In the genomic region with DNA sequence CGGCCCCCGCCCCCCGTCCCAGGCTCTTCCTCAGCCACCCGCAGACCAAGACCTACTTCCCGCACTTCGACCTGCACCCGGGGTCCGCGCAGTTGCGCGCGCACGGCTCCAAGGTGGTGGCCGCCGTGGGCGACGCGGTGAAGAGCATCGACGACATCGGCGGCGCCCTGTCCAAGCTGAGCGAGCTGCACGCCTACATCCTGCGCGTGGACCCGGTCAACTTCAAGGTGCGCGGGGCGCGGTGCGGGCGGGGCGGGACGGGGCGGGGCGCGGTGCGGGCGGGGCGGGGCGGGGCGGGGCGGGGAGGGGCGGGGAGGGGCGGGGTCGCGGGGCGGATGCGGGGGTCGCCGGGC, we compare ENCODE assay signal across 9 cellular contexts. TPM values are rescaled to one million over a fixed set of nuclear protein-coding genes. Genes with fewer than 3 reads are reported as not detected.
DNase-seq lines count a peak whose midpoint lies in the region; ATAC-seq, FAIRE-seq and TF ChIP-seq lines count a peak whose summit lies in the region.
"Not testable (repeated sequence)": the region's sequence is repeated elsewhere in the genome, so short reads cannot be mapped to it uniquely, and the experiment has no call there.
"Had no signal": no experiment of that assay in that cellular context is flagged by ENCODE, and none has a peak within 500 bp of the region (broad histone marks: within the 10 kb centered on the region; RNA-seq: fewer than 3 reads in every experiment).

No MANE protein-coding gene starts in this region.

- no CpG with 5 or more reads among the region's 53 CpGs for WGBS in A549 (ENCODE audit: missing lambda C conversion rate)

- H3K27ac Mint-ChIP-seq in T-cell; activated T-cell treated with anti-CD3 and anti-CD28 coated beads, Interleukin-2, amount 50 U/mL, for 72 hours; central memory CD8-positive, alpha-beta T cell (ENCODE audit: low read depth); memory B cell; stimulated activated naive B cell treated with anti-CD40 and anti-IgM and Interleukin-4, amounts not matched to agents 10 μg/mL and 1 μg/mL and 100 μg/mL, for 72 hours: not testable (repeated sequence)

- not testable (repeated sequence) for H3K4me1 ChIP-seq in A549

- POLR2A ChIA-PET in A549 (lab: Yijun Ruan, JAX); T-cell (lab: Charles Lee): not testable (repeated sequence)

- not testable (repeated sequence) for FAIRE-seq in A549 (lab: Jason Lieb, UNC)
- FAIRE-seq in GM19239 (lab: Jason Lieb, UNC): peak; percentile 45

- H3K27me3 Mint-ChIP-seq in T-cell (peaks cover 11 to 38% of the 10 kb centered on the region in 2 donors), memory B cell (peaks cover 19% of the 10 kb centered on the region)
- H3K27me3 Mint-ChIP-seq in activated T-cell treated with anti-CD3 and anti-CD28 coated beads, Interleukin-2, amount 50 U/mL, for 72 hours (ENCODE audit: low read depth): peaks cover 40% of the 10 kb centered on the region
- peaks cover 35% of the 10 kb centered on the region for H3K27me3 Mint-ChIP-seq in central memory CD8-positive, alpha-beta T cell
- peaks cover 28 to 66% of the 10 kb centered on the region in 2 donors for H3K27me3 Mint-ChIP-seq in stimulated activated naive B cell treated with anti-CD40 and anti-IgM and Interleukin-4, amounts not matched to agents 10 μg/mL and 1 μg/mL and 100 μg/mL, for 72 hours

- not testable (repeated sequence) for TF ChIP-seq POLR2A in A549 (IDR thresholded peaks at IDR 0.05; ENCODE audit: low read length)

- TF ChIP-seq CTCF in A549 (IDR thresholded peaks at IDR 0.05): not testable (repeated sequence)

- peak overlapping the region; percentile 100; the same call in 2 of the 3 replicates for H3K4me2 ChIP-seq in A549

- not testable (repeated sequence) for TF ChIP-seq RAD21 in A549 (conservative IDR thresholded peaks at IDR 0.05 in 1 of 2, IDR thresholded peaks at IDR 0.05 in 1 of 2)

- H3K4me1 Mint-ChIP-seq in T-cell; activated T-cell treated with anti-CD3 and anti-CD28 coated beads, Interleukin-2, amount 50 U/mL, for 72 hours (ENCODE audit: low read depth); central memory CD8-positive, alpha-beta T cell; memory B cell: not testable (repeated sequence)
- peaks cover 14 to 16% of the 10 kb centered on the region in 2 donors for H3K4me1 Mint-ChIP-seq in stimulated activated naive B cell treated with anti-CD40 and anti-IgM and Interleukin-4, amounts not matched to agents 10 μg/mL and 1 μg/mL and 100 μg/mL, for 72 hours

- intact Hi-C loops in Right ventricle myocardium superior (cut with DNase I): not testable (repeated sequence)

- CTCF ChIA-PET in A549 (lab: Yijun Ruan, JAX); T-cell (lab: Charles Lee): not testable (repeated sequence)

- H3K9me3 ChIP-seq in A549: not testable (repeated sequence)

- TF ChIP-seq EP300 in A549 (IDR thresholded peaks at IDR 0.05): not testable (repeated sequence)

- peak overlapping the region in 1 of 3 donors; percentile 80 for H3K4me3 Mint-ChIP-seq in T-cell
- H3K4me3 Mint-ChIP-seq in activated T-cell treated with anti-CD3 and anti-CD28 coated beads, Interleukin-2, amount 50 U/mL, for 72 hours; memory B cell; stimulated activated naive B cell treated with anti-CD40 and anti-IgM and Interleukin-4, amounts not matched to agents 10 μg/mL and 1 μg/mL and 100 μg/mL, for 72 hours: not testable (repeated sequence)
- peak overlapping the region; percentile 59 for H3K4me3 Mint-ChIP-seq in central memory CD8-positive, alpha-beta T cell

- H3K27ac ChIP-seq in A549: not testable (repeated sequence)

- H3K36me3 Mint-ChIP-seq in T-cell; activated T-cell treated with anti-CD3 and anti-CD28 coated beads, Interleukin-2, amount 50 U/mL, for 72 hours (ENCODE audit: insufficient read depth in 2 of 2); central memory CD8-positive, alpha-beta T cell (ENCODE audit: insufficient read depth); memory B cell; stimulated activated naive B cell treated with anti-CD40 and anti-IgM and Interleukin-4, amounts not matched to agents 10 μg/mL and 1 μg/mL and 100 μg/mL, for 72 hours: not testable (repeated sequence)

- ATAC-seq in A549: peak; percentile 60 to 70
- ATAC-seq in T-cell (replicated peaks in 1 of 4): peak; percentile 11 to 62 (median 51)
- ATAC-seq in activated T-cell treated with anti-CD3 and anti-CD28 coated beads, Interleukin-2, amount 50 U/mL, for 72 hours (replicated peaks in 1 of 2): peak; percentile 78 to 80
- not testable (repeated sequence) for ATAC-seq in central memory CD8-positive, alpha-beta T cell (replicated peaks; ENCODE audit: extremely low read depth, poor library complexity, severe bottlenecking)
- ATAC-seq in Right ventricle myocardium superior (ENCODE audit: poor library complexity): peak; percentile 31
- ATAC-seq in memory B cell (ENCODE audit: low read depth): peak; percentile 26
- ATAC-seq in stimulated activated naive B cell treated with anti-CD40 and anti-IgM and Interleukin-4, amounts not matched to agents 10 μg/mL and 1 μg/mL and 100 μg/mL, for 72 hours (replicated peaks): peak; percentile 50 to 51

- not testable (repeated sequence) for H3K4me3 ChIP-seq in A549

- DNase-seq in A549 (ENCODE audit: low read depth in 1 of 2, low spot score in 1 of 2); GM19239 (ENCODE audit: insufficient read length, low spot score); T-cell; activated T-cell treated with anti-CD3 and anti-CD28 coated beads, Interleukin-2, amount 50 U/mL, for 72 hours; central memory CD8-positive, alpha-beta T cell (ENCODE audit: low spot score in 2 of 2); Right ventricle myocardium superior; memory B cell (ENCODE audit: low spot score in 2 of 2); stimulated activated naive B cell treated with anti-CD40 and anti-IgM and Interleukin-4, amounts not matched to agents 10 μg/mL and 1 μg/mL and 100 μg/mL, for 72 hours: not testable (repeated sequence)

- not testable (repeated sequence) for H3K9me3 Mint-ChIP-seq in T-cell; activated T-cell treated with anti-CD3 and anti-CD28 coated beads, Interleukin-2, amount 50 U/mL, for 72 hours; central memory CD8-positive, alpha-beta T cell; memory B cell; stimulated activated naive B cell treated with anti-CD40 and anti-IgM and Interleukin-4, amounts not matched to agents 10 μg/mL and 1 μg/mL and 100 μg/mL, for 72 hours

RNA-seq across cellular contexts. Expression of gene HBZ, which starts 1.4 kb away (rescaled TPM):
- polyA plus RNA-seq in A549 (2011; rRNA removed) (not detected in 2 replicates), A549 (2017; fragmentation: RNase III; extraction: RNeasy Plus Mini Kit Qiagen cat#74134 plus additional on column Dnase treatment) (not detected in 3 replicates)
- polyA plus RNA-seq in A549 (2012; cell fraction: cytosol; rRNA removed): not detected in 2 replicates
- not detected in 2 replicates for polyA plus RNA-seq in A549 (2012; cell fraction: nucleus; rRNA removed)
- 0.29 and 1.0 TPM in 2 replicates for polyA minus RNA-seq in A549 (2011; rRNA and poly(A)+ RNA removed)
- total RNA-seq in T-cell (under 1 TPM in 3 of 5 donors, not detected in 2; 0.51 to 0.76 (median 0.59) TPM), Right ventricle myocardium superior (not detected)
- not detected for total RNA-seq in activated T-cell treated with anti-CD3 and anti-CD28 coated beads, Interleukin-2, amount 50 U/mL, for 72 hours
- polyA plus RNA-seq: BJ had no signal

RNA-seq across cellular contexts. Expression of gene HBM, which starts 11.9 kb away (rescaled TPM):
- not detected in 2 replicates for polyA plus RNA-seq in A549 (2011; rRNA removed)
- not detected in 2 replicates for polyA plus RNA-seq in A549 (2012; cell fraction: cytosol; rRNA removed)
- not detected in 2 replicates for polyA plus RNA-seq in A549 (2012; cell fraction: nucleus; rRNA removed)
- polyA plus RNA-seq in A549 (2017; fragmentation: RNase III; extraction: RNeasy Plus Mini Kit Qiagen cat#74134 plus additional on column Dnase treatment): not detected in 3 replicates
- polyA minus RNA-seq in A549 (2011; rRNA and poly(A)+ RNA removed): not detected in 2 replicates
- not detected for total RNA-seq in T-cell
- total RNA-seq in activated T-cell treated with anti-CD3 and anti-CD28 coated beads, Interleukin-2, amount 50 U/mL, for 72 hours: not detected
- not detected for total RNA-seq in Right ventricle myocardium superior
- polyA plus RNA-seq: BJ had no signal

RNA-seq across cellular contexts. Expression of gene NPRL3, which starts 15.4 kb away (rescaled TPM):
- polyA plus RNA-seq in A549 (2011; rRNA removed) (15.8 and 17.0 TPM in 2 replicates), A549 (2017; fragmentation: RNase III; extraction: RNeasy Plus Mini Kit Qiagen cat#74134 plus additional on column Dnase treatment) (24.6 to 28.4 TPM (median 25.9 TPM) in 3 replicates)
- 44.9 and 59.3 TPM in 2 replicates for polyA plus RNA-seq in A549 (2012; cell fraction: cytosol; rRNA removed)
- 83.4 and 117 TPM in 2 replicates for polyA plus RNA-seq in A549 (2012; cell fraction: nucleus; rRNA removed)
- 19.7 and 35.0 TPM in 2 replicates for polyA minus RNA-seq in A549 (2011; rRNA and poly(A)+ RNA removed)
- total RNA-seq in T-cell (10 to 100 TPM; 29.3 to 44.1 (median 39.2) TPM), Right ventricle myocardium superior (19.2 TPM)
- 10 to 100 TPM; 34.2 to 44.7 TPM for total RNA-seq in activated T-cell treated with anti-CD3 and anti-CD28 coated beads, Interleukin-2, amount 50 U/mL, for 72 hours

RNA-seq across cellular contexts. Expression of gene HBA2, which starts 18.8 kb away (rescaled TPM):
- polyA plus RNA-seq in A549 (2011; rRNA removed) (0.20 and 0.26 TPM in 2 replicates), A549 (2017; fragmentation: RNase III; extraction: RNeasy Plus Mini Kit Qiagen cat#74134 plus additional on column Dnase treatment) (0.23 to 0.68 TPM in 2 of 3 replicates, not detected in the other)
- polyA plus RNA-seq in A549 (2012; cell fraction: cytosol; rRNA removed): 0.30 and 0.36 TPM in 2 replicates
- polyA plus RNA-seq in A549 (2012; cell fraction: nucleus; rRNA removed): 0.30 TPM in 1 of 2 replicates, not detected in the other
- polyA minus RNA-seq in A549 (2011; rRNA and poly(A)+ RNA removed): not detected in 2 replicates
- total RNA-seq in T-cell (10 to 100 TPM in 1 of 5 donors, not detected in 4; 13.2 TPM), Right ventricle myocardium superior (64.7 TPM)
- not detected for total RNA-seq in activated T-cell treated with anti-CD3 and anti-CD28 coated beads, Interleukin-2, amount 50 U/mL, for 72 hours

RNA-seq across cellular contexts. Expression of gene HBA1, which starts 22.6 kb away (rescaled TPM):
- polyA plus RNA-seq in A549 (2011; rRNA removed) (not detected in 2 replicates), A549 (2017; fragmentation: RNase III; extraction: RNeasy Plus Mini Kit Qiagen cat#74134 plus additional on column Dnase treatment) (0.51 to 1.3 TPM (median 0.58 TPM) in 3 replicates)
- polyA plus RNA-seq in A549 (2012; cell fraction: cytosol; rRNA removed): 1.8 and 2.7 TPM in 2 replicates
- polyA plus RNA-seq in A549 (2012; cell fraction: nucleus; rRNA removed): 1.2 and 2.6 TPM in 2 replicates
- polyA minus RNA-seq in A549 (2011; rRNA and poly(A)+ RNA removed): 0.74 TPM in 1 of 2 replicates, not detected in the other
- total RNA-seq in T-cell (1 to 10 TPM in 3 of 5 donors, not detected in 2; 5.5 to 6.4 (median 6.0) TPM), Right ventricle myocardium superior (110 TPM)
- total RNA-seq in activated T-cell treated with anti-CD3 and anti-CD28 coated beads, Interleukin-2, amount 50 U/mL, for 72 hours: 1 to 10 TPM in 1 of 2 donors, not detected in 1; 1.1 TPM
- polyA plus RNA-seq: BJ had no signal
